16 cellular contexts compared by ENCODE assay signal in the genomic region with DNA sequence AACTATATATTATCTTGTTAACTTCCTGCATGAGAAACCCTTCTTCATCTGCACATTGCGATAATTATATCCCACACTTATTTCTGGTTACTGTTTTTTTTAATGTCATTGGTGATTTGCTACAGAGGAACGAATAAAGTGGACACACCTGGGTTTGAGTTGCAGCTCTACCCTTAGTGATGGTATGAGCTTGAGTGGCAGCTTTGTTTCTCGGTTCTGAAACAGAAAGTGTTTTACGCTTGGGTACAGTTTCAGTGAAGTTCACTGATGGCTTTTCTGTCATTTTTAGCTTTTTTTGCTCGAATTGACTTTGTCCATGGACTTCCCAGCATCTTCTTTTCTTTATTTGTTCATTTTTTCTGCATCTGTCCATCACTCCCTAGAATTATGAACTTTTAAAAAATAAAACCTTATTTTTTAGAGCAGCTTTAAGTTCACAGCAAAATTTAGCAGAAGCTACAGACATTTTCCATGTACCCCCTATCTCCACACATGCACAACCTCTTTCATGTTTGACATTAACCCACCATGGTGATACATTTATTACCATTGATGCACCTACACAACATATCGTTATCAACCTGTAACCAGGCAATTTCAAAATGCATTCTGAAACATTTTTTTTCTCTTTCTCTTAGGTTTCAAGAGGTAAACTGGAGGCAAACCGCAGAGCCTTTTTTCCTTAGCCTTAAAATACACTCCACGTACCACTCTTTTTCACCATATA.
A peak's percentile ranks its signal among the peaks of the same experiment; 100 is the strongest.
DNase-seq lines count a peak whose midpoint lies in the region; ATAC-seq and TF ChIP-seq lines count a peak whose summit lies in the region.
"Had no signal": no experiment of that assay in that cellular context is flagged by ENCODE, and none has a peak within 500 bp of the region (broad histone marks: within the 10 kb centered on the region; RNA-seq: fewer than 3 reads in every experiment).

No MANE protein-coding gene starts in this region.

- no peaks in the 10 kb centered on the region for H3K27me3 Mint-ChIP-seq in activated T-cell treated with anti-CD3 and anti-CD28 coated beads, Interleukin-2, amount 50 U/mL, for 4 hours (ENCODE audit: low read depth)
- no peaks in the 10 kb centered on the region for H3K27me3 Mint-ChIP-seq in activated T-cell treated with anti-CD3 and anti-CD28 coated beads, Interleukin-2, amount 50 U/mL, for 24 hours
- no peaks in the 10 kb centered on the region for H3K27me3 Mint-ChIP-seq in activated T-helper 17 cell treated with anti-CD3 and anti-CD28 coated beads, Interleukin-2, amount 50 U/mL, for 72 hours
- no peaks in the 10 kb centered on the region for H3K27me3 Mint-ChIP-seq in natural killer cell (ENCODE audit: low read depth in 2 of 2)
- H3K27me3 Mint-ChIP-seq: activated CD8-positive, alpha-beta memory T cell treated with anti-CD3 and anti-CD28 coated beads, Interleukin-2, amount 10 ng/mL, durations not matched to agents 7 days and 5 days; activated naive CD8-positive, alpha-beta T cell treated with anti-CD3 and anti-CD28 coated beads, Interleukin-2, amount 10 ng/mL, durations not matched to agents 7 days and 5 days had no signal

- no peak for TF ChIP-seq CTCF in natural killer cell (IDR thresholded peaks at IDR 0.05)

- H3K27ac Mint-ChIP-seq in activated T-cell treated with anti-CD3 and anti-CD28 coated beads, Interleukin-2, amount 50 U/mL, for 24 hours, result no peak overlapping the region
- H3K27ac Mint-ChIP-seq in activated T-helper 17 cell treated with anti-CD3 and anti-CD28 coated beads, Interleukin-2, amount 50 U/mL, for 72 hours, result no peak overlapping the region
- no peak overlapping the region for H3K27ac Mint-ChIP-seq in natural killer cell
- H3K27ac Mint-ChIP-seq: activated CD8-positive, alpha-beta memory T cell treated with anti-CD3 and anti-CD28 coated beads, Interleukin-2, amount 10 ng/mL, durations not matched to agents 7 days and 5 days; activated naive CD8-positive, alpha-beta T cell treated with anti-CD3 and anti-CD28 coated beads, Interleukin-2, amount 10 ng/mL, durations not matched to agents 7 days and 5 days; GM23338 had no signal

- peak overlapping the region; percentile 21 for H3K4me3 Mint-ChIP-seq in activated T-cell treated with anti-CD3 and anti-CD28 coated beads, Interleukin-2, amount 50 U/mL, for 4 hours
- no peak overlapping the region for H3K4me3 Mint-ChIP-seq in activated T-cell treated with anti-CD3 and anti-CD28 coated beads, Interleukin-2, amount 50 U/mL, for 24 hours
- H3K4me3 Mint-ChIP-seq in activated T-helper 17 cell treated with anti-CD3 and anti-CD28 coated beads, Interleukin-2, amount 50 U/mL, for 72 hours, result no peak overlapping the region
- H3K4me3 Mint-ChIP-seq in natural killer cell, result no peak overlapping the region
- H3K4me3 Mint-ChIP-seq: activated CD8-positive, alpha-beta memory T cell treated with anti-CD3 and anti-CD28 coated beads, Interleukin-2, amount 10 ng/mL, durations not matched to agents 7 days and 5 days; activated naive CD8-positive, alpha-beta T cell treated with anti-CD3 and anti-CD28 coated beads, Interleukin-2, amount 10 ng/mL, durations not matched to agents 7 days and 5 days; GM23338 had no signal

- H3K9me3 Mint-ChIP-seq in activated T-cell treated with anti-CD3 and anti-CD28 coated beads, Interleukin-2, amount 50 U/mL, for 4 hours, result no peaks in the 10 kb centered on the region
- peaks cover 8% of the 10 kb centered on the region for H3K9me3 Mint-ChIP-seq in activated T-cell treated with anti-CD3 and anti-CD28 coated beads, Interleukin-2, amount 50 U/mL, for 24 hours
- H3K9me3 Mint-ChIP-seq in activated T-helper 17 cell treated with anti-CD3 and anti-CD28 coated beads, Interleukin-2, amount 50 U/mL, for 72 hours, result peaks cover 4% of the 10 kb centered on the region
- peaks cover 8 to 9% of the 10 kb centered on the region in 2 donors for H3K9me3 Mint-ChIP-seq in natural killer cell
- H3K9me3 Mint-ChIP-seq: activated naive CD8-positive, alpha-beta T cell treated with anti-CD3 and anti-CD28 coated beads, Interleukin-2, amount 10 ng/mL, durations not matched to agents 7 days and 5 days; GM23338 had no signal

- DNase-seq in activated T-cell treated with anti-CD3 and anti-CD28 coated beads, Interleukin-2, amount 50 U/mL, for 4 hours, result no peak
- DNase-seq in activated T-cell treated with anti-CD3 and anti-CD28 coated beads, Interleukin-2, amount 50 U/mL, for 24 hours, result no peak
- DNase-seq in Kasumi-1 (lab: John Stamatoyannopoulos, UW), result no peak
- DNase-seq in natural killer cell, result no peak
- DNase-seq in NCI-H1417 (lab: John Stamatoyannopoulos, UW), result no peak
- DNase-seq: activated CD8-positive, alpha-beta memory T cell treated with anti-CD3 and anti-CD28 coated beads, Interleukin-2, amount 10 ng/mL, durations not matched to agents 7 days and 5 days; activated naive CD8-positive, alpha-beta T cell treated with anti-CD3 and anti-CD28 coated beads, Interleukin-2, amount 10 ng/mL, durations not matched to agents 7 days and 5 days; mesendoderm; NCI-H1417 treated with DMSO at 0.1 percent for 48 hours; NCI-H524; SHP77 treated with DMSO at 0.1 percent for 48 hours; upper lobe of left lung had no signal

- no peaks in the 10 kb centered on the region for H3K4me1 Mint-ChIP-seq in activated T-cell treated with anti-CD3 and anti-CD28 coated beads, Interleukin-2, amount 50 U/mL, for 4 hours (ENCODE audit: low read depth)
- no peaks in the 10 kb centered on the region for H3K4me1 Mint-ChIP-seq in activated T-cell treated with anti-CD3 and anti-CD28 coated beads, Interleukin-2, amount 50 U/mL, for 24 hours (ENCODE audit: low read depth)
- no peaks in the 10 kb centered on the region for H3K4me1 Mint-ChIP-seq in activated T-helper 17 cell treated with anti-CD3 and anti-CD28 coated beads, Interleukin-2, amount 50 U/mL, for 72 hours
- no peaks in the 10 kb centered on the region for H3K4me1 Mint-ChIP-seq in natural killer cell
- H3K4me1 Mint-ChIP-seq: activated CD8-positive, alpha-beta memory T cell treated with anti-CD3 and anti-CD28 coated beads, Interleukin-2, amount 10 ng/mL, durations not matched to agents 7 days and 5 days; activated naive CD8-positive, alpha-beta T cell treated with anti-CD3 and anti-CD28 coated beads, Interleukin-2, amount 10 ng/mL, durations not matched to agents 7 days and 5 days; GM23338 had no signal

- intact Hi-C loops in natural killer cell (cut with micrococcal nuclease), result no loop called here

- H3K36me3 Mint-ChIP-seq in activated T-cell treated with anti-CD3 and anti-CD28 coated beads, Interleukin-2, amount 50 U/mL, for 4 hours (ENCODE audit: insufficient read depth), result no peaks in the 10 kb centered on the region
- H3K36me3 Mint-ChIP-seq in activated T-cell treated with anti-CD3 and anti-CD28 coated beads, Interleukin-2, amount 50 U/mL, for 24 hours (ENCODE audit: low read depth), result no peaks in the 10 kb centered on the region
- H3K36me3 Mint-ChIP-seq in activated T-helper 17 cell treated with anti-CD3 and anti-CD28 coated beads, Interleukin-2, amount 50 U/mL, for 72 hours (ENCODE audit: low read depth), result no peaks in the 10 kb centered on the region
- no peaks in the 10 kb centered on the region for H3K36me3 Mint-ChIP-seq in natural killer cell
- H3K36me3 Mint-ChIP-seq: activated CD8-positive, alpha-beta memory T cell treated with anti-CD3 and anti-CD28 coated beads, Interleukin-2, amount 10 ng/mL, durations not matched to agents 7 days and 5 days; activated naive CD8-positive, alpha-beta T cell treated with anti-CD3 and anti-CD28 coated beads, Interleukin-2, amount 10 ng/mL, durations not matched to agents 7 days and 5 days had no signal

- ATAC-seq in activated T-cell treated with anti-CD3 and anti-CD28 coated beads, Interleukin-2, amount 50 U/mL, for 4 hours, result no peak
- ATAC-seq in HG02610 (IDR thresholded peaks at IDR 0.05; ENCODE audit: unreplicated experiment), result peak; percentile 100
- ATAC-seq in HG03432 (IDR thresholded peaks at IDR 0.05; ENCODE audit: unreplicated experiment), result peak; percentile 91
- no peak for ATAC-seq in activated T-helper 17 cell treated with anti-CD3 and anti-CD28 coated beads, Interleukin-2, amount 50 U/mL, for 72 hours (replicated peaks)
- ATAC-seq in natural killer cell, result no peak
- ATAC-seq: activated CD8-positive, alpha-beta memory T cell treated with anti-CD3 and anti-CD28 coated beads, Interleukin-2, amount 10 ng/mL, durations not matched to agents 7 days and 5 days; GM23338 had no signal

Comparison
In these comparisons a context has a peak if more than half of its experiments do, and no peak if none do; other contexts are left out.
1. ATAC-seq: peak in HG02610 (single experiment) and HG03432 (single experiment); none in activated T-cell treated with anti-CD3 and anti-CD28 coated beads, Interleukin-2, amount 50 U/mL, for 4 hours (0 of 2), activated T-helper 17 cell treated with anti-CD3 and anti-CD28 coated beads, Interleukin-2, amount 50 U/mL, for 72 hours (single experiment) and natural killer cell (0 of 3).